Comparison of ENCODE assay signal across 8 cellular contexts in the genomic region with DNA sequence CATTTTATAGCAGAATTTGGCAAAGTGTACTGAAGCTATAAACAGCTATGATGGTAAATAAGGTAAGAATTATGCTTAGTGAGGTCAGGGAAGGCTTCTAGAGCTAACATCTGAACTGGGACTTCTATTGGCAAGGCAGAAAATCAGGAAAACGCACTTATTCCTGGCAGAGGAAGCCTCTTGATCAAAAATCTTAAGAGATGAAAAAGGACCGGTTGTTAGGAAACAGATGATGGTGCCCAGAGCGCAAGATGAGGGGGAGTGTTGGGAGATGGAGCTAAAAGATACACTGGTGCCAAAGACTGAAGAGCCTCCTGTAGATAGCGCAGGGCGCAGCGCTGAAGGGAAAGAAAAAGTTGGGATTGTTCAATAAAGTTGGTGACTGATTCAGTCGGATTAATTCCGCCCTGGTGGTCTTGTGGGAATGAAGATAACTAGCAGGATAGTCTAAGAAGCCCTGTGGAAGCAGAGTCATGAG. TPM values are rescaled to one million over a fixed set of nuclear protein-coding genes. Genes with fewer than 3 reads are reported as not detected.
A peak's percentile ranks its signal among the peaks of the same experiment; 100 is the strongest.
DNase-seq lines count a peak whose midpoint lies in the region; ATAC-seq and TF ChIP-seq lines count a peak whose summit lies in the region.

No MANE protein-coding gene starts in this region.

- intact Hi-C loops in body of pancreas (cut with DNase I) = no loop called here
- intact Hi-C loops in left colon (cut with DNase I, micrococcal nuclease) = no loop called here
- intact Hi-C loops in testis (cut with DNase I; ENCODE audit: low total_unique reads) = no loop called here

- H3K4me3 ChIP-seq in Karpas-422 (ENCODE audit: low read length) (peak overlapping the region; percentile 97), body of pancreas (peak overlapping the region; percentile 20 to 96), testis (peak overlapping the region; percentile 96 to 98)

- peak overlapping the region; percentile 76 for H2AFZ ChIP-seq in Karpas-422 (ENCODE audit: low read length)

- TF ChIP-seq POLR2A in body of pancreas (IDR thresholded peaks at IDR 0.05) (no peak), testis (IDR thresholded peaks at IDR 0.05) (no peak)

- DNase-seq in stimulated activated CD8-positive, alpha-beta memory T cell treated with anti-CD3 and anti-CD28 coated beads, Interleukin-12 subunit alpha, Interleukin-12 subunit beta, amount 100 ng/mL, for 1 hour (ENCODE audit: low read depth) = peak; percentile 1
- no peak for DNase-seq in stimulated activated CD8-positive, alpha-beta memory T cell treated with anti-CD3 and anti-CD28 coated beads, Interleukin-4, amount 100 ng/mL, for 48 hours
- peak; percentile 52 for DNase-seq in Karpas-422
- DNase-seq in body of pancreas = no peak
- peak in 1 of 2 donors; percentile 24 for DNase-seq in left colon
- peak; percentile 27 for DNase-seq in testis
- no peak for DNase-seq in NCI-H2107 treated with DMSO at 0.1 percent for 48 hours (lab: John Stamatoyannopoulos, UW; ENCODE audit: unreplicated experiment)
- DNase-seq in NCI-H524 (lab: John Stamatoyannopoulos, UW) = no peak

- WGBS in body of pancreas, 2 donors = 0 to 5% methylated on average over 8 of the region's 8 CpGs
- 0 to 1% methylated on average over 8 of the region's 8 CpGs for WGBS in testis, 2 donors

- TF ChIP-seq CTCF in body of pancreas (IDR thresholded peaks at IDR 0.05) (no peak), testis (IDR thresholded peaks at IDR 0.05) (no peak)

- peaks cover 31% of the 10 kb centered on the region for H4K20me1 ChIP-seq in Karpas-422 (ENCODE audit: insufficient read depth, low read depth, low read length)

- no peaks in the 10 kb centered on the region for H3K9me2 ChIP-seq in Karpas-422 (replicated peaks; ENCODE audit: insufficient read depth, low read length)

- peak overlapping the region; percentile 100 for H3K4me2 ChIP-seq in Karpas-422 (ENCODE audit: low read depth, low read length, poor library complexity, severe bottlenecking)

- H3K79me2 ChIP-seq in Karpas-422 (ENCODE audit: low read length) = peaks cover 45% of the 10 kb centered on the region

- H3K4me1 ChIP-seq in Karpas-422 (ENCODE audit: low read length) (peaks cover 33% of the 10 kb centered on the region), body of pancreas (peaks cover 36% of the 10 kb centered on the region), testis (peaks cover 20% of the 10 kb centered on the region)

- ATAC-seq in body of pancreas (peak; percentile 17), left colon (peak; percentile 15)

- H3K36me3 ChIP-seq in Karpas-422 (ENCODE audit: insufficient read depth, low read length) (peaks cover 12% of the 10 kb centered on the region; the same call in 1 of the 2 replicates), body of pancreas (replicated peaks in 1 of 2; ENCODE audit: insufficient read depth in 1 of 2, low read depth in 2 of 2) (no peaks in the 10 kb centered on the region), testis (ENCODE audit: low read depth, missing control alignments) (no peaks in the 10 kb centered on the region)

- H3K27me3 ChIP-seq in Karpas-422 (ENCODE audit: low read length) = no peaks in the 10 kb centered on the region
- H3K27me3 ChIP-seq in body of pancreas = no peaks in the 10 kb centered on the region
- H3K27me3 ChIP-seq in testis = no peaks in the 10 kb centered on the region

- H3K9me3 ChIP-seq in Karpas-422 (ENCODE audit: low read length) (no peaks in the 10 kb centered on the region), body of pancreas (no peaks in the 10 kb centered on the region), testis (no peaks in the 10 kb centered on the region)

- peak overlapping the region; percentile 93 for H3K9ac ChIP-seq in Karpas-422 (ENCODE audit: low read length)

- peak overlapping the region; percentile 17; the same call in 1 of the 2 replicates for H3K27ac ChIP-seq in Karpas-422 (ENCODE audit: low read length)
- H3K27ac ChIP-seq in body of pancreas = peak overlapping the region; percentile 79 to 93 (median 89)
- peak overlapping the region; percentile 89 to 94 for H3K27ac ChIP-seq in testis

RNA-seq across cellular contexts. Expression of a gene that starts 0.6 kb away (rescaled TPM):
- total RNA-seq in Karpas-422 (2014; rRNA removed; shearing (Covaris generic); ENCODE audit: low replicate concordance) = 33.3 and 42.1 TPM in 2 replicates
- total RNA-seq in body of pancreas (10 to 100 TPM; 36.3 to 45.8 TPM), left colon (10 to 100 TPM; 36.3 to 42.6 TPM), testis (10 to 100 TPM; 63.2 to 63.4 TPM)
- polyA plus RNA-seq in testis (ENCODE audit: insufficient read depth, low read depth, low replicate concordance) = 81.4 TPM

RNA-seq across cellular contexts. Expression of a gene that starts 37.0 kb away (rescaled TPM):
- total RNA-seq in Karpas-422 (2014; rRNA removed; shearing (Covaris generic); ENCODE audit: low replicate concordance) = not detected in 2 replicates
- total RNA-seq in body of pancreas (not detected), left colon (not detected), testis (not detected)
- polyA plus RNA-seq in testis (ENCODE audit: insufficient read depth, low read depth, low replicate concordance) = not detected

RNA-seq across cellular contexts. Expression of a gene that starts 53.2 kb away (rescaled TPM):
- 25.9 and 32.5 TPM in 2 replicates for total RNA-seq in Karpas-422 (2014; rRNA removed; shearing (Covaris generic); ENCODE audit: low replicate concordance)
- total RNA-seq in body of pancreas (1 to 10 TPM in 1 of 2 donors, under 1 TPM in 1; 0.99 to 3.6 TPM), left colon (1 to 10 TPM; 1.5 to 5.6 TPM), testis (100 to 1,000 TPM; 265 to 553 TPM)
- polyA plus RNA-seq in testis (ENCODE audit: insufficient read depth, low read depth, low replicate concordance) = 564 TPM

Comparison
In these comparisons a context has a peak if more than half of its experiments do, and no peak if none do; other contexts are left out.
1. DNase-seq: peak in stimulated activated CD8-positive, alpha-beta memory T cell treated with anti-CD3 and anti-CD28 coated beads, Interleukin-12 subunit alpha, Interleukin-12 subunit beta, amount 100 ng/mL, for 1 hour (single experiment), Karpas-422 (single experiment) and testis (single experiment); none in stimulated activated CD8-positive, alpha-beta memory T cell treated with anti-CD3 and anti-CD28 coated beads, Interleukin-4, amount 100 ng/mL, for 48 hours (single experiment), body of pancreas (0 of 4), NCI-H2107 treated with DMSO at 0.1 percent for 48 hours (single experiment) and NCI-H524 (0 of 2).
2. H3K27ac ChIP-seq: peak in every context shown above with its lines; median percentile 92 in testis; 89 in body of pancreas; 17 in Karpas-422.
3. Peak in every context shown above with its lines, with median percentiles within 50 percentile points of each other: H3K4me3 ChIP-seq.